8 cellular contexts compared by ENCODE assay signal in the genomic region with DNA sequence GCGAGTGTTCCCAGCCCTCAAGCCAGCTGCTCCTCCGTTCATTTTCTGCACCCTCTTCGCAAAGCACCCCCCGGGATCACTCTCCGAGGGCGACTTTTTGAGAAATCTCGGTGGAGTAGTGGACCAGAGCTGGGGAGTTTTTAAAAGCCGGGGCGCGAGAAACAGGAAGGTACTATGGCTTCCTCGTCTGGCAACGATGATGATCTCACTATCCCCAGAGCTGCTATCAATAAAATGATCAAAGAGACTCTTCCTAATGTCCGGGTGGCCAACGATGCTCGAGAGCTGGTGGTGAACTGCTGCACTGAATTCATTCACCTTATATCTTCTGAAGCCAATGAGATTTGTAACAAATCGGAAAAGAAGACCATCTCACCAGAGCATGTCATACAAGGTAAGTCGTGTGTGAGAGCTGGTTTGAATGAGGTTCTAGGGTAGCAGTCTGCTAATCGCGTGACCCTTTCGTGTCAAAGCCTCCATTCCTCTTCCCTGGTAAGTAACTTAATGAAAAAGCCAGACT. TPM values are rescaled to one million over a fixed set of nuclear protein-coding genes. Genes with fewer than 3 reads are reported as not detected.
DNase-seq lines count a peak whose midpoint lies in the region; ATAC-seq and TF ChIP-seq lines count a peak whose summit lies in the region.

No MANE protein-coding gene starts in this region.

- peaks cover 26% of the 10 kb centered on the region for H3K4me1 Mint-ChIP-seq in HFFc6 (ENCODE audit: low read depth)

- H3K27ac ChIP-seq in epithelial cell of prostate: peak overlapping the region; percentile 94
- peak overlapping the region; percentile 93 to 98 (median 98) for H3K27ac ChIP-seq in upper lobe of left lung

- peak overlapping the region; percentile 78 to 98 (median 86) for H3K4me3 ChIP-seq in upper lobe of left lung

- no peaks in the 10 kb centered on the region for H3K9me3 Mint-ChIP-seq in HFFc6

- peak in 1 of 2 donors; percentile 66 for ATAC-seq in upper lobe of left lung (ENCODE audit: low FRiP score in 2 of 2)

- peak in 2 of 3 experiments; percentile 5 to 8 for DNase-seq in activated CD8-positive, alpha-beta memory T cell treated with anti-CD3 and anti-CD28 coated beads for 48 hours (ENCODE audit: low read depth in 2 of 3, low spot score in 2 of 3)
- DNase-seq in activated CD8-positive, alpha-beta memory T cell treated with anti-CD3 and anti-CD28 coated beads, Interleukin-2, amount 50 U/mL, for 48 hours: no peak
- DNase-seq in HFFc6 (no peak), NAMALWA (ENCODE audit: low spot score) (peak; percentile 70), epithelial cell of prostate (ENCODE audit: low read depth, low spot score) (no peak), myocyte (ENCODE audit: low read depth) (peak; percentile 35), upper lobe of left lung (peak in 1 of 2 donors; percentile 24)
- peak; percentile 29 to 36 for DNase-seq in activated CD4-positive, alpha-beta T cell treated with anti-CD3 and anti-CD28 coated beads, Interleukin-2, amount 50 U/mL, for 48 hours

- no peaks in the 10 kb centered on the region for H3K36me3 ChIP-seq in upper lobe of left lung

- H3K27ac Mint-ChIP-seq in HFFc6: peak overlapping the region; percentile 95

- TF ChIP-seq POLR2A in upper lobe of left lung (IDR thresholded peaks at IDR 0.05): no peak

- 0% methylated on average over 20 of the region's 20 CpGs for WGBS in upper lobe of left lung, 2 donors

- H3K27me3 ChIP-seq in upper lobe of left lung: no peaks in the 10 kb centered on the region

- H3K36me3 Mint-ChIP-seq in HFFc6 (ENCODE audit: low read depth): peaks cover 38% of the 10 kb centered on the region

- H3K27me3 Mint-ChIP-seq in HFFc6 (ENCODE audit: insufficient read depth): no peaks in the 10 kb centered on the region; the same call in 1 of the 2 replicates

- H3K9me3 ChIP-seq in upper lobe of left lung: no peaks in the 10 kb centered on the region

- TF ChIP-seq CTCF in HFFc6 (IDR thresholded peaks at IDR 0.05): no peak
- TF ChIP-seq CTCF in upper lobe of left lung (IDR thresholded peaks at IDR 0.05): no peak

- H3K4me1 ChIP-seq in upper lobe of left lung: peaks cover 28 to 41% (median 31%) of the 10 kb centered on the region in 4 donors

- peak overlapping the region; percentile 96 for H3K4me3 Mint-ChIP-seq in HFFc6

- no peak for TF ChIP-seq EP300 in upper lobe of left lung (IDR thresholded peaks at IDR 0.05)

RNA-seq across cellular contexts. Expression of gene DR1, which starts 0.8 kb away (rescaled TPM):
- total RNA-seq in HFFc6 (2021; fragmentation: NEBNext Ultra II Directional; extraction: Animal tissue kit (Norgen Biotek cat#: 25700)): 10 to 100 TPM; 76.8 to 90.8 (median 83.1) TPM
- total RNA-seq in myocyte: 82.4 and 97.3 TPM in 2 replicates
- 43.6 TPM for polyA plus RNA-seq in myocyte (2012)
- total RNA-seq in upper lobe of left lung: 10 to 100 TPM; 12.6 to 50.0 (median 41.3) TPM

Comparison
In these comparisons a context has a peak if more than half of its experiments do, and no peak if none do; other contexts are left out.
1. DNase-seq: peak in activated CD8-positive, alpha-beta memory T cell treated with anti-CD3 and anti-CD28 coated beads for 48 hours (2 of 3), NAMALWA (single experiment), activated CD4-positive, alpha-beta T cell treated with anti-CD3 and anti-CD28 coated beads, Interleukin-2, amount 50 U/mL, for 48 hours (2 of 2) and myocyte (single experiment); none in activated CD8-positive, alpha-beta memory T cell treated with anti-CD3 and anti-CD28 coated beads, Interleukin-2, amount 50 U/mL, for 48 hours (single experiment), HFFc6 (single experiment) and epithelial cell of prostate (single experiment).